Comparison of ENCODE assay signal across 8 cellular contexts in the genomic region with DNA sequence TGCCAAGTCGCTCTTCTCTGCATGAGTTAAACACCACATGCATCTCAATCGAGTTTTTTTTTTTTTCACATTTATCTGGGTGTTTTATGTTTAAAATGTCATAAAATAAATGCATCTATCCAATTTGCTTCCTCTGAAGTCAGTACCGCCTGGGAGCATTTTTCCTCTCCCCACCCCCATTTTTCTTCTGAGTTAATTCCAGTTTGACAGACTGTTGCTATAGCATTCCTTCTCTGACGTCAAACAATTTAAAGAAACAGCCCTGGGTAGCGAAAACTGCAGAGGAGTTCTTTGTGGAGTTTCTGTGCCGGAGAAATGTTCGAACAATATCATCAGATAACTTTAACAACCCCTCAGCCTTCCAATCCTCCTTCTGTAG. TPM values are rescaled to one million over a fixed set of nuclear protein-coding genes. Genes with fewer than 3 reads are reported as not detected.
DNase-seq lines count a peak whose midpoint lies in the region; ATAC-seq and TF ChIP-seq lines count a peak whose summit lies in the region.

No MANE protein-coding gene starts in this region.

- peak; percentile 54 for TF ChIP-seq EP300 in neural cell (conservative IDR thresholded peaks at IDR 0.05; ENCODE audit: poor library complexity, severe bottlenecking)

- H3K4me2 ChIP-seq in neural cell (ENCODE audit: low read length) = peak overlapping the region; percentile 77

- peaks cover 14 to 25% (median 17%) of the 10 kb centered on the region in 4 donors for H3K4me1 Mint-ChIP-seq in CD4-positive, CD25-positive, alpha-beta regulatory T cell
- peaks cover 50% of the 10 kb centered on the region for H3K4me1 Mint-ChIP-seq in dendritic cell treated with granulocyte-macrophage colony-stimulating factor and Interleukin-4, amounts not matched to agents 40 ng/mL and 50 ng/mL, for 4 days (ENCODE audit: low read depth)

- intact Hi-C loops in dendritic cell treated with granulocyte-macrophage colony-stimulating factor and Interleukin-4, amounts not matched to agents 40 ng/mL and 50 ng/mL, for 4 days (cut with micrococcal nuclease) = no loop called here

- H3K36me3 ChIP-seq in CD4-positive, CD25-positive, alpha-beta regulatory T cell (ENCODE audit: control insufficient read depth, insufficient read depth, low read length) = no peaks in the 10 kb centered on the region
- H3K36me3 ChIP-seq in neural cell (ENCODE audit: insufficient read depth, low read length) (no peaks in the 10 kb centered on the region), WERI-Rb-1 (no peaks in the 10 kb centered on the region)

- H3K79me2 ChIP-seq in neural cell (replicated peaks; ENCODE audit: insufficient read depth, low read length) = peaks cover 4% of the 10 kb centered on the region

- peak overlapping the region; percentile 81 to 90 (median 84) for H3K4me3 Mint-ChIP-seq in CD4-positive, CD25-positive, alpha-beta regulatory T cell
- peak overlapping the region; percentile 70 for H3K4me3 Mint-ChIP-seq in dendritic cell treated with granulocyte-macrophage colony-stimulating factor and Interleukin-4, amounts not matched to agents 40 ng/mL and 50 ng/mL, for 4 days

- TF ChIP-seq RAD21 in neural cell (conservative IDR thresholded peaks at IDR 0.05) = no peak

- H3K27ac Mint-ChIP-seq in CD4-positive, CD25-positive, alpha-beta regulatory T cell = no peak overlapping the region
- peak overlapping the region; percentile 89 for H3K27ac Mint-ChIP-seq in dendritic cell treated with granulocyte-macrophage colony-stimulating factor and Interleukin-4, amounts not matched to agents 40 ng/mL and 50 ng/mL, for 4 days

- H3K27me3 ChIP-seq in CD4-positive, CD25-positive, alpha-beta regulatory T cell (ENCODE audit: control insufficient read depth, insufficient read depth, low read length) = peaks cover 38% of the 10 kb centered on the region
- no peaks in the 10 kb centered on the region for H3K27me3 ChIP-seq in neural cell (ENCODE audit: insufficient read depth, low read depth, low read length)
- H3K27me3 ChIP-seq in WERI-Rb-1 (ENCODE audit: insufficient read depth, low read depth, severe bottlenecking) = no peaks in the 10 kb centered on the region

- H2AFZ ChIP-seq in neural cell (ENCODE audit: low read depth, low read length) = no peak overlapping the region

- peaks cover 9% of the 10 kb centered on the region for H3K4me1 ChIP-seq in CD4-positive, CD25-positive, alpha-beta regulatory T cell (ENCODE audit: control insufficient read depth, insufficient read depth, low read length, poor library complexity, severe bottlenecking)

- H4K20me1 ChIP-seq in neural cell (ENCODE audit: insufficient read depth) = no peaks in the 10 kb centered on the region

- TF ChIP-seq POLR2A in NB4 (IDR thresholded peaks at IDR 0.05; ENCODE audit: extremely low read depth, insufficient read length) = no peak

- peaks cover 74% of the 10 kb centered on the region for H3K27me3 Mint-ChIP-seq in CD4-positive, CD25-positive, alpha-beta regulatory T cell
- H3K27me3 Mint-ChIP-seq in dendritic cell treated with granulocyte-macrophage colony-stimulating factor and Interleukin-4, amounts not matched to agents 40 ng/mL and 50 ng/mL, for 4 days = no peaks in the 10 kb centered on the region

- H3K27ac ChIP-seq in CD4-positive, CD25-positive, alpha-beta regulatory T cell (ENCODE audit: insufficient read depth, low read length, poor library complexity, severe bottlenecking) = no peak overlapping the region
- H3K27ac ChIP-seq in neural cell (ENCODE audit: low read length) (peak overlapping the region; percentile 96), WERI-Rb-1 (no peak overlapping the region)

- TF ChIP-seq CTCF in NB4 (IDR thresholded peaks at IDR 0.05; ENCODE audit: low read depth, low read length) = no peak
- no peak for TF ChIP-seq CTCF in neural cell (IDR thresholded peaks at IDR 0.05; ENCODE audit: poor library complexity, severe bottlenecking)
- TF ChIP-seq CTCF in WERI-Rb-1 (IDR thresholded peaks at IDR 0.05; ENCODE audit: low read depth, low read length) = no peak

- H3K36me3 Mint-ChIP-seq in CD4-positive, CD25-positive, alpha-beta regulatory T cell = no peaks in the 10 kb centered on the region
- peaks cover 21% of the 10 kb centered on the region for H3K36me3 Mint-ChIP-seq in dendritic cell treated with granulocyte-macrophage colony-stimulating factor and Interleukin-4, amounts not matched to agents 40 ng/mL and 50 ng/mL, for 4 days (ENCODE audit: low read depth)

- H3K4me3 ChIP-seq in CD4-positive, CD25-positive, alpha-beta regulatory T cell (ENCODE audit: low read depth, low read length) = no peak overlapping the region
- H3K4me3 ChIP-seq in NB4 (ENCODE audit: low read depth, low read length) = peak overlapping the region; percentile 67
- H3K4me3 ChIP-seq in neural cell (ENCODE audit: low read length) = peak overlapping the region; percentile 80
- H3K4me3 ChIP-seq in WERI-Rb-1 (ENCODE audit: low read depth, low read length) = no peak overlapping the region

- no peaks in the 10 kb centered on the region for H3K9me2 ChIP-seq in neural cell (ENCODE audit: insufficient read depth, low read length)

- peaks cover 0 to 2% (median 0%) of the 10 kb centered on the region in 7 donors for H3K9me3 Mint-ChIP-seq in CD4-positive, CD25-positive, alpha-beta regulatory T cell
- H3K9me3 Mint-ChIP-seq in dendritic cell treated with granulocyte-macrophage colony-stimulating factor and Interleukin-4, amounts not matched to agents 40 ng/mL and 50 ng/mL, for 4 days = no peaks in the 10 kb centered on the region

- H3K9me3 ChIP-seq in CD4-positive, CD25-positive, alpha-beta regulatory T cell (ENCODE audit: control insufficient read depth in 2 of 2, low read length in 2 of 2) = no peaks in the 10 kb centered on the region
- H3K9me3 ChIP-seq in neural cell (ENCODE audit: low read length) (no peaks in the 10 kb centered on the region), WERI-Rb-1 (ENCODE audit: severe bottlenecking) (no peaks in the 10 kb centered on the region)

- H3F3A ChIP-seq in neural cell (ENCODE audit: insufficient read depth, low read length, poor library complexity, severe bottlenecking) = peaks cover 6% of the 10 kb centered on the region

- no peak for ATAC-seq in CD4-positive, CD25-positive, alpha-beta regulatory T cell (ENCODE audit: low read depth in 2 of 2)
- ATAC-seq in GM21576 (IDR thresholded peaks at IDR 0.05; ENCODE audit: unreplicated experiment) = no peak

- no peak for DNase-seq in CD4-positive, CD25-positive, alpha-beta regulatory T cell
- DNase-seq in NB4 (ENCODE audit: low read depth) = no peak
- no peak for DNase-seq in retina
- DNase-seq in kidney glomerular epithelial cell (lab: John Stamatoyannopoulos, UW) = no peak
- no peak for DNase-seq in WERI-Rb-1

- peak overlapping the region; percentile 90 for H3K9ac ChIP-seq in neural cell (ENCODE audit: low read length)

TF ChIP-seq in neural cell, 6 proteins besides CTCF, POLR2A, EP300 and RAD21:
- no peak for TF ChIP-seq SMC3 (conservative IDR thresholded peaks at IDR 0.05; ENCODE audit: poor library complexity)
- no peak for TF ChIP-seq MXI1 (conservative IDR thresholded peaks at IDR 0.05; ENCODE audit: poor library complexity, severe bottlenecking)
- TF ChIP-seq EZH2 (IDR thresholded peaks at IDR 0.05; ENCODE audit: borderline replicate concordance, insufficient read depth, low read length, poor library complexity, severe bottlenecking) = no peak
- TF ChIP-seq TAF1 (IDR thresholded peaks at IDR 0.05; ENCODE audit: low read depth) = no peak
- TF ChIP-seq, protein P1, sequence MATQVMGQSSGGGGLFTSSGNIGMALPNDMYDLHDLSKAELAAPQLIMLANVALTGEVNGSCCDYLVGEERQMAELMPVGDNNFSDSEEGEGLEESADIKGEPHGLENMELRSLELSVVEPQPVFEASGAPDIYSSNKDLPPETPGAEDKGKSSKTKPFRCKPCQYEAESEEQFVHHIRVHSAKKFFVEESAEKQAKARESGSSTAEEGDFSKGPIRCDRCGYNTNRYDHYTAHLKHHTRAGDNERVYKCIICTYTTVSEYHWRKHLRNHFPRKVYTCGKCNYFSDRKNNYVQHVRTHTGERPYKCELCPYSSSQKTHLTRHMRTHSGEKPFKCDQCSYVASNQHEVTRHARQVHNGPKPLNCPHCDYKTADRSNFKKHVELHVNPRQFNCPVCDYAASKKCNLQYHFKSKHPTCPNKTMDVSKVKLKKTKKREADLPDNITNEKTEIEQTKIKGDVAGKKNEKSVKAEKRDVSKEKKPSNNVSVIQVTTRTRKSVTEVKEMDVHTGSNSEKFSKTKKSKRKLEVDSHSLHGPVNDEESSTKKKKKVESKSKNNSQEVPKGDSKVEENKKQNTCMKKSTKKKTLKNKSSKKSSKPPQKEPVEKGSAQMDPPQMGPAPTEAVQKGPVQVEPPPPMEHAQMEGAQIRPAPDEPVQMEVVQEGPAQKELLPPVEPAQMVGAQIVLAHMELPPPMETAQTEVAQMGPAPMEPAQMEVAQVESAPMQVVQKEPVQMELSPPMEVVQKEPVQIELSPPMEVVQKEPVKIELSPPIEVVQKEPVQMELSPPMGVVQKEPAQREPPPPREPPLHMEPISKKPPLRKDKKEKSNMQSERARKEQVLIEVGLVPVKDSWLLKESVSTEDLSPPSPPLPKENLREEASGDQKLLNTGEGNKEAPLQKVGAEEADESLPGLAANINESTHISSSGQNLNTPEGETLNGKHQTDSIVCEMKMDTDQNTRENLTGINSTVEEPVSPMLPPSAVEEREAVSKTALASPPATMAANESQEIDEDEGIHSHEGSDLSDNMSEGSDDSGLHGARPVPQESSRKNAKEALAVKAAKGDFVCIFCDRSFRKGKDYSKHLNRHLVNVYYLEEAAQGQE (IDR thresholded peaks at IDR 0.05; ENCODE audit: borderline replicate concordance) = no peak
- TF ChIP-seq POLR2AphosphoS5 (IDR thresholded peaks at IDR 0.05) = no peak

RNA-seq across cellular contexts. Expression of gene GNB4, which starts 0.9 kb away (rescaled TPM):
- total RNA-seq in CD4-positive, CD25-positive, alpha-beta regulatory T cell = 2.1 TPM
- polyA plus RNA-seq in CD4-positive, CD25-positive, alpha-beta regulatory T cell = under 1 TPM; 0.10 to 0.89 (median 0.22) TPM
- polyA plus RNA-seq in neural cell = 38.7 and 42.8 TPM in 2 replicates
- polyA minus RNA-seq in neural cell = 111 and 114 TPM in 2 replicates

Comparison
In these comparisons a context has a peak if more than half of its experiments do, and no peak if none do; other contexts are left out.
1. H3K4me3 ChIP-seq: peak in NB4 (single experiment) and neural cell (single experiment); none in CD4-positive, CD25-positive, alpha-beta regulatory T cell (single experiment) and WERI-Rb-1 (single experiment).
2. RNA of gene GNB4, which starts 0.9 kb away (polyA plus RNA-seq): 38.7 to 42.8 TPM in neural cell; 0.10 to 0.89 TPM in CD4-positive, CD25-positive, alpha-beta regulatory T cell; every median in the first group is over 10 times any median in the second.